In genomic region chr4:70980196-70980595, GRCh38 we compare ENCODE assay signal across 22 cellular contexts.
"Had no signal": no experiment of that assay in that cellular context is flagged by ENCODE, and none has a peak within 500 bp of the region (broad histone marks: within the 10 kb centered on the region; RNA-seq: fewer than 3 reads in every experiment).

No MANE protein-coding gene starts in this region.

- H3K27me3 Mint-ChIP-seq: naive B cell; stimulated activated naive CD8-positive, alpha-beta T cell treated with anti-CD3 and anti-CD28 coated beads, Interleukin-15, Interleukin-2, amounts not matched to agents 100 ng/mL and 50 ng/mL, for 24 hours had no signal

- H3K27ac ChIP-seq: adrenal gland, epithelial cell of prostate, parathyroid adenoma, thyroid gland had no signal

- H3K36me3 ChIP-seq: adrenal gland had no signal

- H3K79me2 ChIP-seq: parathyroid adenoma had no signal

- H3K4me3 Mint-ChIP-seq: endodermal cell; stimulated activated naive CD8-positive, alpha-beta T cell treated with anti-CD3 and anti-CD28 coated beads, Interleukin-15, Interleukin-2, amounts not matched to agents 100 ng/mL and 50 ng/mL, for 24 hours; WTC11 had no signal

- H3K27ac Mint-ChIP-seq: endodermal cell; stimulated activated naive CD8-positive, alpha-beta T cell treated with anti-CD3 and anti-CD28 coated beads, Interleukin-15, Interleukin-2, amounts not matched to agents 100 ng/mL and 50 ng/mL, for 24 hours; WTC11 had no signal

- H3K9me3 Mint-ChIP-seq: activated naive CD4-positive, alpha-beta T cell treated with anti-CD3 and anti-CD28 coated beads, Interleukin-2, amount 50 U/mL, for 72 hours; endodermal cell; naive B cell; stimulated activated naive CD8-positive, alpha-beta T cell treated with anti-CD3 and anti-CD28 coated beads, Interleukin-15, Interleukin-2, amounts not matched to agents 100 ng/mL and 50 ng/mL, for 24 hours; WTC11 had no signal

- H3K9me3 ChIP-seq: adrenal gland, heart left ventricle, thyroid gland had no signal

- H3K36me3 Mint-ChIP-seq: activated naive CD4-positive, alpha-beta T cell treated with anti-CD3 and anti-CD28 coated beads, Interleukin-2, amount 50 U/mL, for 72 hours; naive B cell had no signal

- H3K27me3 ChIP-seq: adrenal gland, heart left ventricle, thyroid gland had no signal

- DNase-seq: activated gamma-delta T cell treated with Interleukin-2 at 50 U/mL for 16 hours; activated T-cell treated with anti-CD3 and anti-CD28 coated beads, Interleukin-2, amount 50 U/mL, for 1 hour; adrenal gland; cerebellar nuclear complex; endodermal cell; heart left ventricle; islet precursor cell; left cardiac atrium; nucleus accumbens; right cardiac atrium; stimulated activated CD4-positive, alpha-beta T cell treated with anti-CD3 and anti-CD28 coated beads, Interleukin-12 subunit alpha, Interleukin-12 subunit beta, amount 100 ng/mL, for 4 hours; stimulated activated CD4-positive, alpha-beta T cell treated with anti-CD3 and anti-CD28 coated beads, Interleukin-4, amount 100 ng/mL, for 4 hours; substantia nigra; T1000; thyroid gland had no signal

- H3K4me1 ChIP-seq: adrenal gland, parathyroid adenoma, thyroid gland had no signal

- H3K4me3 ChIP-seq: adrenal gland, coronary artery, heart left ventricle, thyroid gland had no signal

- ATAC-seq: activated naive CD4-positive, alpha-beta T cell treated with anti-CD3 and anti-CD28 coated beads, Interleukin-2, amount 50 U/mL, for 72 hours; heart left ventricle; left cardiac atrium; right cardiac atrium; WTC11 had no signal
